In the genomic region with DNA sequence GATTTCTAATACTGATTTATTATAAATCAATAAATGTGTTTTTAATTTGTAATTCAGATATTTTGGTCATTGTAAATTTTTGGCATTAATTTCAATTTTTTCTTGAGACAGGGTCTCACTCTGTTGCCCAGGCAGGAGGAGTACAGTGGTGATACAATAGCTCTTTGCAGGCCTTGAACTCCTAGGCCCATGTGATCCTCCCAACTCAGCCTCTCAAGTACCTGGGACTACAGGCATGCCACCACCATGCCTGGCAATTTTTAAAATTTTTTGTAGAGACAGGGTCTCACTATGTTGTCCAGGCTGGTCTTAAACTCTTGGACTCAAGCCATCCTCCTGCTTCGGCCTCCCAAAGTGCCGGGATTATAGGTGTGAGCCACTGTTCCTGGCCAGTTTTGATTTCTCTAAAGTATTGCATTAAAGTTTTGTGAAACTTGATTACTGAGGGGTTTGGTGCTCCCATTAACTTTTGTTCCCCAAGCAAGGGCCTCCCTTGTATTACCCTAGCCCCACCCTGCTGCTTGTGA, we compare ENCODE assay signal across 23 cellular contexts. TPM values are rescaled to one million over a fixed set of nuclear protein-coding genes. Genes with fewer than 3 reads are reported as not detected.
"Had no signal": no experiment of that assay in that cellular context is flagged by ENCODE, and none has a peak within 500 bp of the region (broad histone marks: within the 10 kb centered on the region; RNA-seq: fewer than 3 reads in every experiment).

No MANE protein-coding gene starts in this region.

- ATAC-seq: SK-N-SH treated with all-trans-retinoic acid at 6 μM for 48 hours had no signal

- H3K27ac ChIP-seq: KMS-11 had no signal

- DNase-seq: IMR-90, Kasumi-1, MV-4-11, NCI-H1048, NCI-H1105, NCI-H1417, NCI-H1436 treated with DMSO at 0.1 percent for 48 hours, NCI-H1694, NCI-H187 treated with DMSO at 0.1 percent for 48 hours, NCI-H2029 treated with DMSO at 0.1 percent for 48 hours, NCI-H2171 treated with DMSO at 0.1 percent for 48 hours, NCI-H345, NCI-H446 treated with DMSO at 0.1 percent for 48 hours, NCI-H510A treated with DMSO at 0.1 percent for 48 hours, NCI-H526, NCI-H748 treated with DMSO at 0.1 percent for 48 hours, RPMI8226, SHP77 had no signal

RNA-seq across cellular contexts. Expression of gene SRL, which starts 36.2 kb away (rescaled TPM):
- total RNA-seq: HT-29, M059J, SK-MEL-5 had no signal
